Comparison of ENCODE assay signal across 17 cellular contexts in genomic region chr10:110777661-110778060, GRCh38.
DNase-seq lines count a peak whose midpoint lies in the region; ATAC-seq and TF ChIP-seq lines count a peak whose summit lies in the region.
"Had no signal": no experiment of that assay in that cellular context is flagged by ENCODE, and none has a peak within 500 bp of the region (broad histone marks: within the 10 kb centered on the region; RNA-seq: fewer than 3 reads in every experiment).

No MANE protein-coding gene starts in this region.

- H3K27me3 ChIP-seq in heart right ventricle (no peaks in the 10 kb centered on the region), hepatocyte (no peaks in the 10 kb centered on the region)

- H3K9me3 Mint-ChIP-seq in activated naive CD8-positive, alpha-beta T cell treated with anti-CD3 and anti-CD28 coated beads for 36 hours: peaks cover 6% of the 10 kb centered on the region
- H3K9me3 Mint-ChIP-seq: CD8-positive, alpha-beta T cell had no signal

- H3K4me1 ChIP-seq in heart right ventricle: peaks cover 4 to 98% (median 49%) of the 10 kb centered on the region in 9 donors
- peaks cover 33% of the 10 kb centered on the region for H3K4me1 ChIP-seq in hepatocyte (ENCODE audit: insufficient read depth)
- H3K4me1 ChIP-seq: HAP-1 had no signal

- H3K9me3 ChIP-seq in heart right ventricle (no peaks in the 10 kb centered on the region), hepatocyte (ENCODE audit: low read depth) (no peaks in the 10 kb centered on the region)
- H3K9me3 ChIP-seq: HAP-1 had no signal

- no peaks in the 10 kb centered on the region for H4K20me1 ChIP-seq in hepatocyte (ENCODE audit: insufficient read depth, poor library complexity, severe bottlenecking)

- H3K36me3 ChIP-seq in heart right ventricle (peaks cover 0 to 7% (median 0%) of the 10 kb centered on the region in 9 donors), hepatocyte (replicated peaks; ENCODE audit: insufficient read depth, low read depth) (no peaks in the 10 kb centered on the region)
- H3K36me3 ChIP-seq: HAP-1 had no signal

- peaks cover under 1% of the 10 kb centered on the region for H3K36me3 Mint-ChIP-seq in activated naive CD8-positive, alpha-beta T cell treated with anti-CD3 and anti-CD28 coated beads for 36 hours
- H3K36me3 Mint-ChIP-seq: CD14-positive monocyte; CD8-positive, alpha-beta T cell had no signal

- H3K79me2 ChIP-seq in hepatocyte: no peaks in the 10 kb centered on the region

- H3K9me2 ChIP-seq in hepatocyte (replicated peaks; ENCODE audit: insufficient read depth): no peaks in the 10 kb centered on the region

- H2AFZ ChIP-seq in hepatocyte: no peak overlapping the region

- H3K4me1 Mint-ChIP-seq in activated naive CD8-positive, alpha-beta T cell treated with anti-CD3 and anti-CD28 coated beads for 36 hours: peaks cover 70% of the 10 kb centered on the region
- H3K4me1 Mint-ChIP-seq: CD14-positive monocyte had no signal

- H3K4me3 Mint-ChIP-seq in activated naive CD8-positive, alpha-beta T cell treated with anti-CD3 and anti-CD28 coated beads for 36 hours: no peak overlapping the region
- H3K4me3 Mint-ChIP-seq: CD14-positive monocyte; CD8-positive, alpha-beta T cell had no signal

- H3K4me3 ChIP-seq in heart right ventricle (no peak overlapping the region), hepatocyte (no peak overlapping the region)
- H3K4me3 ChIP-seq: HAP-1 had no signal

- no peak overlapping the region for H3K27ac Mint-ChIP-seq in activated naive CD8-positive, alpha-beta T cell treated with anti-CD3 and anti-CD28 coated beads for 36 hours
- H3K27ac Mint-ChIP-seq: CD8-positive, alpha-beta T cell had no signal

- no peak overlapping the region for H3K4me2 ChIP-seq in hepatocyte

- intact Hi-C loops in Right ventricle myocardium inferior (cut with DNase I) (loop anchor here (5.0 kb wide), 1 partner anchor 135 kb away; the partner anchor contains the start of gene RBM20), left cardiac atrium (cut with DNase I) (no loop called here), heart right ventricle (cut with DNase I) (loop anchor here in 1 of 10 donors (10.0 kb wide), 1 partner anchor 133 kb away; the partner anchor contains the start of gene RBM20), posterior vena cava (cut with DNase I) (no loop called here)

- DNase-seq in Right ventricle myocardium inferior (ENCODE audit: missing footprints) (no peak), left cardiac atrium (no peak), heart right ventricle (no peak), hepatocyte (ENCODE audit: low spot score) (no peak), posterior vena cava (ENCODE audit: low spot score) (no peak), NCI-H446 treated with DMSO at 0.1 percent for 48 hours (lab: John Stamatoyannopoulos, UW) (no peak)
- DNase-seq in stimulated activated CD4-positive, alpha-beta T cell treated with anti-CD3 and anti-CD28 coated beads, Interleukin-4, amount 100 ng/mL, for 24 hours: no peak
- DNase-seq in activated naive CD8-positive, alpha-beta T cell treated with anti-CD3 and anti-CD28 coated beads for 36 hours: no peak
- DNase-seq: CD8-positive, alpha-beta T cell; COR-L47; DMS153; DMS79 treated with DMSO at 0.1 percent for 48 hours; EL had no signal

- no peaks in the 10 kb centered on the region for H3K27me3 Mint-ChIP-seq in activated naive CD8-positive, alpha-beta T cell treated with anti-CD3 and anti-CD28 coated beads for 36 hours

- no peak for TF ChIP-seq CTCF in heart right ventricle (IDR thresholded peaks at IDR 0.05)
- no peak for TF ChIP-seq CTCF in hepatocyte (IDR thresholded peaks at IDR 0.05; ENCODE audit: poor library complexity)

- ATAC-seq in Right ventricle myocardium inferior (peak; percentile 3), left cardiac atrium (no peak), heart right ventricle (peak in 1 of 8 donors; percentile 35)
- ATAC-seq: CD8-positive, alpha-beta T cell; HepG2 had no signal

- WGBS in heart right ventricle, 2 donors: 47 to 65% methylated on average over 4 of the region's 4 CpGs
- 76% methylated on average over 4 of the region's 4 CpGs for WGBS in hepatocyte (ENCODE audit: low lambda C conversion rate, missing lambda C conversion rate)

- H3K27ac ChIP-seq in heart right ventricle (peak overlapping the region in 9 of 10 donors; percentile 1 to 65 (median 48)), hepatocyte (peak overlapping the region; percentile 97)
- H3K27ac ChIP-seq: 22Rv1 had no signal
